17 cellular contexts compared by ENCODE assay signal in the genomic region with DNA sequence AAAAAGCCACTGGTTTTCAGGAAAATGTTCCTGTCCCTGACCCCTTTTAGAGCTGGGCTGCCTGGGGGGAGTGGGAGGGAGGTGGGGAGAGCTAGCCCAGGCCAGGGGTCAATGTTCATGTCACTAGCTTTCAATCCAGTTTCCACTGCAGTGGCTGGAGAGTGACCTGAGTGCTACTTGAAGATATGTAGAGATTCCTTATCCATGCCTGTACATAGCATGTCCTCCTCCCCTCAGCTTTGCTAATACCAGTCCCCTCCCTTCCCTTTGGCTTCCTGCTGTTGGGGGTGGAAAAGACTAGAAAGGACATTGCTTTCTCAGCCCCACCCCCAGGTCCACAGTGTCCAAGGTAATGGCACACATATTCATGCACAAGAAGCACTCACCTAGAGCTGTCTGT. TPM values are rescaled to one million over a fixed set of nuclear protein-coding genes. Genes with fewer than 3 reads are reported as not detected.
A peak's percentile ranks its signal among the peaks of the same experiment; 100 is the strongest.
DNase-seq lines count a peak whose midpoint lies in the region; TF ChIP-seq lines count a peak whose summit lies in the region.
"Had no signal": no experiment of that assay in that cellular context is flagged by ENCODE, and none has a peak within 500 bp of the region (broad histone marks: within the 10 kb centered on the region; RNA-seq: fewer than 3 reads in every experiment).

No MANE protein-coding gene starts in this region.

- TF ChIP-seq CTCF in GM13976 (IDR thresholded peaks at IDR 0.05; ENCODE audit: borderline replicate concordance, control extremely low read depth, extremely low read depth, insufficient read depth, missing control alignments) (no peak), prostate gland (IDR thresholded peaks at IDR 0.05) (no peak)

- H2AFZ ChIP-seq in neuronal stem cell (ENCODE audit: low read length): no peak overlapping the region

- no peak overlapping the region for H3K18ac ChIP-seq in neuronal stem cell (ENCODE audit: low read length)

- no peak overlapping the region for H4K91ac ChIP-seq in neuronal stem cell (ENCODE audit: low read depth, low read length, poor library complexity)

- H3K9me3 ChIP-seq in duodenal mucosa (ENCODE audit: control insufficient read depth in 1 of 2, low read length in 2 of 2) (no peaks in the 10 kb centered on the region), prostate gland (no peaks in the 10 kb centered on the region), neuronal stem cell (replicated peaks in 1 of 2; ENCODE audit: control insufficient read depth in 2 of 2, insufficient read depth in 1 of 2, low read depth in 1 of 2, low read length in 2 of 2) (no peaks in the 10 kb centered on the region)
- H3K9me3 ChIP-seq: BE2C had no signal

- in situ Hi-C loops in GM13976 (cut with MboI; ENCODE audit: low sequenced_read_pairs, unreplicated experiment): no loop called here

- no peak overlapping the region for H3K23ac ChIP-seq in neuronal stem cell (ENCODE audit: low read depth, low read length, poor library complexity)

- H2AK5ac ChIP-seq in neuronal stem cell (ENCODE audit: low read depth, low read length): no peak overlapping the region

- H3K4me1 ChIP-seq in duodenal mucosa (ENCODE audit: control insufficient read depth in 1 of 2, insufficient read depth in 2 of 2, low read length in 2 of 2) (peaks cover 22 to 40% of the 10 kb centered on the region in 2 donors), rectal smooth muscle tissue (ENCODE audit: control insufficient read depth, insufficient read depth, low read length) (peaks cover 41% of the 10 kb centered on the region), prostate gland (replicated peaks) (no peaks in the 10 kb centered on the region), neuronal stem cell (ENCODE audit: control insufficient read depth in 2 of 2, insufficient read depth in 1 of 2, low read depth in 1 of 2, low read length in 2 of 2) (peaks cover 5 to 9% of the 10 kb centered on the region in 2 donors)

- H3K4me3 ChIP-seq in duodenal mucosa (ENCODE audit: low read depth in 1 of 2, low read length in 2 of 2) (no peak overlapping the region), rectal smooth muscle tissue (ENCODE audit: low read length) (no peak overlapping the region), prostate gland (no peak overlapping the region), neuronal stem cell (ENCODE audit: low read length in 2 of 2) (no peak overlapping the region)
- H3K4me3 ChIP-seq: GM12878 had no signal

- no peak overlapping the region for H3K14ac ChIP-seq in neuronal stem cell (ENCODE audit: low read length)

- H3K79me1 ChIP-seq in neuronal stem cell (ENCODE audit: low read depth, low read length): no peaks in the 10 kb centered on the region

- H3K27me3 ChIP-seq in duodenal mucosa (ENCODE audit: control insufficient read depth in 1 of 2, insufficient read depth in 2 of 2, low read length in 2 of 2) (no peaks in the 10 kb centered on the region), rectal smooth muscle tissue (ENCODE audit: control insufficient read depth, insufficient read depth, low read length) (no peaks in the 10 kb centered on the region), prostate gland (replicated peaks; ENCODE audit: insufficient read depth) (no peaks in the 10 kb centered on the region), neuronal stem cell (ENCODE audit: control insufficient read depth in 3 of 3, insufficient read depth in 3 of 3, low read depth in 1 of 3, low read length in 3 of 3) (no peaks in the 10 kb centered on the region)
- H3K27me3 ChIP-seq: BE2C, brain microvascular endothelial cell had no signal

- no peak overlapping the region for H2BK15ac ChIP-seq in neuronal stem cell (ENCODE audit: low read length)

- no peak overlapping the region for H3K9ac ChIP-seq in duodenal mucosa (ENCODE audit: low read depth in 1 of 2, low read length in 2 of 2)
- no peak overlapping the region for H3K9ac ChIP-seq in rectal smooth muscle tissue (ENCODE audit: low read length)
- no peak overlapping the region for H3K9ac ChIP-seq in neuronal stem cell (ENCODE audit: low read depth, low read length, poor library complexity)

- intact Hi-C loops in prostate gland (cut with DNase I): loop anchor here (10.0 kb wide), 1 partner anchor 487 kb away; no protein-coding TSS in a partner anchor

- no peak for TF ChIP-seq POLR2A in prostate gland (IDR thresholded peaks at IDR 0.05)

- H3K4ac ChIP-seq in neuronal stem cell (ENCODE audit: low read length): no peak overlapping the region

- H4K8ac ChIP-seq in neuronal stem cell (ENCODE audit: low read depth, low read length): no peak overlapping the region

- H3K27ac ChIP-seq in duodenal mucosa (ENCODE audit: low read depth, low read length) (peak overlapping the region; percentile 45), rectal smooth muscle tissue (ENCODE audit: low read depth, low read length) (peak overlapping the region; percentile 15), prostate gland (no peak overlapping the region), neuronal stem cell (replicated peaks; ENCODE audit: low read length) (no peak overlapping the region)
- H3K27ac ChIP-seq: brain microvascular endothelial cell had no signal

- no peak overlapping the region for H2BK120ac ChIP-seq in neuronal stem cell (ENCODE audit: low read depth, low read length)

- H2BK5ac ChIP-seq in neuronal stem cell (ENCODE audit: low read length): no peak overlapping the region

- no peak overlapping the region for H3K4me2 ChIP-seq in neuronal stem cell (ENCODE audit: insufficient read depth, low read length, poor library complexity, severe bottlenecking)

- peaks cover 0 to 2% of the 10 kb centered on the region in 2 donors for H3K36me3 ChIP-seq in duodenal mucosa (ENCODE audit: control insufficient read depth in 1 of 2, insufficient read depth in 2 of 2, low read length in 2 of 2)
- peaks cover 8% of the 10 kb centered on the region for H3K36me3 ChIP-seq in rectal smooth muscle tissue (ENCODE audit: control insufficient read depth, insufficient read depth, low read length)
- H3K36me3 ChIP-seq in prostate gland: no peaks in the 10 kb centered on the region
- H3K36me3 ChIP-seq in neuronal stem cell (replicated peaks in 1 of 2; ENCODE audit: control insufficient read depth in 2 of 2, insufficient read depth in 2 of 2, low read length in 2 of 2): peaks cover 33 to 34% of the 10 kb centered on the region in 2 donors

- no peak overlapping the region for H2BK12ac ChIP-seq in neuronal stem cell (ENCODE audit: low read length)

- DNase-seq in D341Med (ENCODE audit: low spot score) (peak; percentile 2), GM13976 (ENCODE audit: low spot score) (peak; percentile 2), prostate gland (ENCODE audit: low spot score) (no peak), neuronal stem cell (ENCODE audit: low spot score) (no peak)
- DNase-seq in activated effector memory CD4-positive, alpha-beta T cell treated with anti-CD3 and anti-CD28 coated beads, Interleukin-2, amount 50 U/mL, for 16 hours: no peak
- DNase-seq: activated CD8-positive, alpha-beta memory T cell treated with anti-CD3 and anti-CD28 coated beads, Interleukin-2, amount 50 U/mL, for 48 hours; BE2C; brain microvascular endothelial cell; mesendoderm; NCI-H146; T-helper 2 cell had no signal

RNA-seq across cellular contexts. Expression of a gene that starts 7.8 kb away (rescaled TPM):
- total RNA-seq in prostate gland: 10 to 100 TPM; 16.5 to 43.3 TPM
- 41.4 TPM for polyA plus RNA-seq in neuronal stem cell (2013, experiment 1 of 2)
- 40.8 TPM for polyA plus RNA-seq in neuronal stem cell (2013, experiment 2 of 2)

RNA-seq across cellular contexts. Expression of a gene that starts 39.3 kb away (rescaled TPM):
- total RNA-seq in prostate gland: 100 to 1,000 TPM in 1 of 2 donors, not detected in 1; 111 TPM
- polyA plus RNA-seq in neuronal stem cell (2013, experiment 1 of 2): 1.5 TPM
- 1.4 TPM for polyA plus RNA-seq in neuronal stem cell (2013, experiment 2 of 2)
- total RNA-seq: dermis microvascular lymphatic vessel endothelial cell, G401, GM12878, M059J had no signal

Comparison
In these comparisons a context has a peak if more than half of its experiments do, and no peak if none do; other contexts are left out.
1. DNase-seq: peak in D341Med (single experiment) and GM13976 (single experiment); none in activated effector memory CD4-positive, alpha-beta T cell treated with anti-CD3 and anti-CD28 coated beads, Interleukin-2, amount 50 U/mL, for 16 hours (single experiment), prostate gland (single experiment) and neuronal stem cell (single experiment).
2. H3K27ac ChIP-seq: peak in duodenal mucosa (single experiment) and rectal smooth muscle tissue (single experiment); none in prostate gland (0 of 2) and neuronal stem cell (single experiment).